Comparison of ENCODE assay signal across 25 cellular contexts in genomic region chr10:24869354-24870016, GRCh38.
DNase-seq lines count a peak whose midpoint lies in the region; ATAC-seq, FAIRE-seq and TF ChIP-seq lines count a peak whose summit lies in the region.
"Had no signal": no experiment of that assay in that cellular context is flagged by ENCODE, and none has a peak within 500 bp of the region (broad histone marks: within the 10 kb centered on the region; RNA-seq: fewer than 3 reads in every experiment).

No MANE protein-coding gene starts in this region.

- peak; percentile 39 for DNase-seq in NCI-H748 (lab: John Stamatoyannopoulos, UW; ENCODE audit: unreplicated experiment)
- no peak for DNase-seq in NCI-H748 treated with DMSO at 0.1 percent for 48 hours (lab: John Stamatoyannopoulos, UW)
- peak; percentile 45 for DNase-seq in endothelial cell of umbilical vein (ENCODE audit: low read depth, low spot score)
- no peak for DNase-seq in coronary artery (ENCODE audit: low spot score)
- DNase-seq in left ventricle myocardium inferior, result no peak
- DNase-seq in SKM-1 (lab: John Stamatoyannopoulos, UW; ENCODE audit: unreplicated experiment), result no peak
- no peak for DNase-seq in stimulated activated CD4-positive, alpha-beta T cell treated with anti-CD3 and anti-CD28 coated beads, Interleukin-4, amount 100 ng/mL, for 1 hour
- DNase-seq: activated CD4-positive, alpha-beta T cell treated with anti-CD3 and anti-CD28 coated beads, Interleukin-2, amount 50 U/mL, for 1 hour; activated CD8-positive, alpha-beta memory T cell treated with anti-CD3 and anti-CD28 coated beads, Interleukin-2, amount 50 U/mL, for 48 hours; activated gamma-delta T cell treated with Interleukin-2 at 50 U/mL for 16 hours; amygdala; CD4-positive, alpha-beta T cell; DMS79; NCI-H1930; NCI-H524 treated with DMSO at 0.1 percent for 48 hours; occipital lobe; PC-9; stimulated activated naive B cell treated with anti-CD40 and anti-IgM and Interleukin-4, amounts not matched to agents 10 μg/mL and 1 μg/mL and 100 μg/mL, for 72 hours; thyroid gland had no signal

- H3K79me2 ChIP-seq in endothelial cell of umbilical vein (ENCODE audit: control insufficient read depth, insufficient read depth, low read length), result no peaks in the 10 kb centered on the region

- TF ChIP-seq POLR2A in endothelial cell of umbilical vein (IDR thresholded peaks at IDR 0.05; ENCODE audit: low read depth, low read length), result no peak

- H3K27ac ChIP-seq in endothelial cell of umbilical vein (ENCODE audit: insufficient read depth, low read depth, low read length) (no peak overlapping the region), coronary artery (no peak overlapping the region), left ventricle myocardium inferior (replicated peaks) (no peak overlapping the region)
- H3K27ac ChIP-seq: gastroesophageal sphincter, PC-9, SK-N-MC, thyroid gland had no signal

- BruUV-seq in endothelial cell of umbilical vein (replicated peaks; lab: Mats Ljungman, UMichigan), result no TSS peak

- intact Hi-C loops in endothelial cell of umbilical vein (cut with micrococcal nuclease), result no loop called here
- intact Hi-C loops in left ventricle myocardium inferior (cut with micrococcal nuclease), result no loop called here

- no peak overlapping the region for H2AFZ ChIP-seq in endothelial cell of umbilical vein (ENCODE audit: low read depth, low read length)
- H2AFZ ChIP-seq: PC-9 had no signal

- no peak overlapping the region for H3K9ac ChIP-seq in endothelial cell of umbilical vein (replicated peaks; ENCODE audit: extremely low read depth, insufficient read depth, low read length)

- H3K4me3 ChIP-seq in endothelial cell of umbilical vein (replicated peaks in 1 of 3; ENCODE audit: insufficient read depth in 1 of 3, low read depth in 1 of 3, low read length in 3 of 3) (no peak overlapping the region), coronary artery (no peak overlapping the region), left ventricle myocardium inferior (no peak overlapping the region)
- H3K4me3 ChIP-seq: gastroesophageal sphincter, PC-9, SK-N-MC, thyroid gland had no signal

- POLR2A ChIA-PET in endothelial cell of umbilical vein (lab: Charles Lee), result no interaction called here

- H3K27me3 ChIP-seq in endothelial cell of umbilical vein (ENCODE audit: control insufficient read depth in 2 of 2, insufficient read depth in 2 of 2, low read length in 2 of 2) (no peaks in the 10 kb centered on the region), left ventricle myocardium inferior (ENCODE audit: low read depth) (no peaks in the 10 kb centered on the region)
- H3K27me3 ChIP-seq: gastroesophageal sphincter, thyroid gland had no signal

- TF ChIP-seq CTCF in endothelial cell of umbilical vein (IDR thresholded peaks at IDR 0.05; ENCODE audit: extremely low read depth in 1 of 2, insufficient read depth in 1 of 2, low read depth in 1 of 2, low read length in 2 of 2) (no peak), coronary artery (IDR thresholded peaks at IDR 0.05) (no peak), left ventricle myocardium inferior (IDR thresholded peaks at IDR 0.05; ENCODE audit: borderline replicate concordance) (no peak)

- H3K4me1 ChIP-seq in endothelial cell of umbilical vein (ENCODE audit: control insufficient read depth, extremely low read depth, insufficient read depth, low read length) (peaks cover 28% of the 10 kb centered on the region), left ventricle myocardium inferior (peaks cover 22% of the 10 kb centered on the region)
- H3K4me1 ChIP-seq: thyroid gland had no signal

- H3K9me3 ChIP-seq in endothelial cell of umbilical vein (replicated peaks; ENCODE audit: control insufficient read depth, insufficient read depth, low read length) (no peaks in the 10 kb centered on the region), left ventricle myocardium inferior (replicated peaks) (no peaks in the 10 kb centered on the region)
- H3K9me3 ChIP-seq: gastroesophageal sphincter, thyroid gland had no signal

- H3K9me1 ChIP-seq in endothelial cell of umbilical vein (replicated peaks; ENCODE audit: control insufficient read depth, extremely low read depth, insufficient read depth, low read length), result no peaks in the 10 kb centered on the region

- CTCF ChIA-PET in endothelial cell of umbilical vein (lab: Charles Lee), result interaction anchor here (0.7 to 1.2 kb wide), 6 partner anchors 8 to 251 kb away, joined by 3 to 5 read pairs (median 4); no protein-coding TSS in a partner anchor

- ATAC-seq in SK-N-SH treated with all-trans-retinoic acid at 6 μM for 48 hours, result 0 out of 3 replicates have a peak, but pooled peaks have one; percentile 9
- ATAC-seq: gastroesophageal sphincter; HepG2; left lobe of liver; stimulated activated naive B cell treated with anti-CD40 and anti-IgM and Interleukin-4, amounts not matched to agents 10 μg/mL and 1 μg/mL and 100 μg/mL, for 72 hours had no signal

- H3K4me2 ChIP-seq in endothelial cell of umbilical vein (ENCODE audit: insufficient read depth, low read length), result no peak overlapping the region
- H3K4me2 ChIP-seq: PC-9 had no signal

- H3K36me3 ChIP-seq in endothelial cell of umbilical vein (ENCODE audit: control insufficient read depth in 2 of 2, extremely low read depth in 1 of 2, insufficient read depth in 2 of 2, low read length in 2 of 2) (no peaks in the 10 kb centered on the region), left ventricle myocardium inferior (no peaks in the 10 kb centered on the region)
- H3K36me3 ChIP-seq: gastroesophageal sphincter, thyroid gland had no signal

- no peak for FAIRE-seq in endothelial cell of umbilical vein (lab: Jason Lieb, UNC)
- FAIRE-seq: HepG2, TTC549 had no signal

- no peaks in the 10 kb centered on the region for H4K20me1 ChIP-seq in endothelial cell of umbilical vein (replicated peaks; ENCODE audit: control insufficient read depth, extremely low read depth, insufficient read depth, low read length)

- dilution Hi-C loops in endothelial cell of umbilical vein (cut with MboI; ENCODE audit: extremely low pct_ligation_motif_present, low sequenced_read_pairs), result no loop called here

TF ChIP-seq in SK-N-SH treated with all-trans-retinoic acid at 6 μM for 48 hours, 23 proteins besides CTCF, POLR2A, EP300 and RAD21:
- TF ChIP-seq ISL1 (CRISPR knock-in tag; IDR thresholded peaks at IDR 0.05) (peak; percentile 26; the same call in 1 of the 2 replicates), ESRRG (CRISPR knock-in tag; IDR thresholded peaks at IDR 0.05) (no peak), ZNF70 (CRISPR knock-in tag; IDR thresholded peaks at IDR 0.05) (no peak)
TF ChIP-seq in SK-N-SH treated with all-trans-retinoic acid at 6 μM for 48 hours: peak in this region for 1.

TF ChIP-seq in endothelial cell of umbilical vein, 7 proteins besides CTCF, POLR2A, EP300 and RAD21:
- TF ChIP-seq POLR2AphosphoS5 (IDR thresholded peaks at IDR 0.05; ENCODE audit: insufficient read depth, low read depth, low read length) (no peak), JUN (IDR thresholded peaks at IDR 0.05; ENCODE audit: borderline replicate concordance, insufficient read depth, insufficient read length, low read depth) (no peak), GATA2 (IDR thresholded peaks at IDR 0.05; ENCODE audit: insufficient read depth, insufficient read length, low read depth, low read length) (no peak), MAX (IDR thresholded peaks at IDR 0.05; ENCODE audit: insufficient read depth, insufficient read length) (no peak)

Comparison
In these comparisons a context has a peak if more than half of its experiments do, and no peak if none do; other contexts are left out.
1. DNase-seq: peak in NCI-H748 (single experiment) and endothelial cell of umbilical vein (single experiment); none in NCI-H748 treated with DMSO at 0.1 percent for 48 hours (single experiment), coronary artery (single experiment), left ventricle myocardium inferior (single experiment), SKM-1 (single experiment) and stimulated activated CD4-positive, alpha-beta T cell treated with anti-CD3 and anti-CD28 coated beads, Interleukin-4, amount 100 ng/mL, for 1 hour (single experiment).